ENCODE assay signal across 31 cellular contexts in the genomic region with DNA sequence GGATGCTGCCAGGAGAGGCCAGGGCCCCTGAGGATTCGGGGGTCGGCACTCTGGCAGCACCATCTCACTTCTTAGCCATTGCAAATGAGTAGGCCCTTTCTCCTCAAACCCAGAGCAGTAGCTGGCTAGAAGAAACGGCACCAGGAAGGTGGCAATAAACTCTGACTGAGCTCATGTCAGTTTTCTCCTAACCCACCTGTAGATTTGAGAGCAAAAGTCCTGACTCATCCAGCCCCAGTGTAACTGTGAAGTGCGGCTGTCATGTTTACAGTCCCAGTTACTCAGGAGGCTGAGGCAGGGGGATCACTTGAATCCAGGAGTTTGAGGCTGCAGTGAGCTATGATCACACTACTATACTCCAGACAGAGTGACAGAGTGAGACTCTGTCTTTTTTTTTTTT. TPM values are rescaled to one million over a fixed set of nuclear protein-coding genes. Genes with fewer than 3 reads are reported as not detected.
"Had no signal": no experiment of that assay in that cellular context is flagged by ENCODE, and none has a peak within 500 bp of the region (broad histone marks: within the 10 kb centered on the region; RNA-seq: fewer than 3 reads in every experiment).

No MANE protein-coding gene starts in this region.

- ATAC-seq: activated CD8-positive, alpha-beta T cell treated with anti-CD3 and anti-CD28 coated beads for 36 hours; gastrocnemius medialis; left cardiac atrium; left ventricle myocardium superior; sciatic nerve; stimulated activated effector memory CD8-positive, alpha-beta T cell treated with anti-CD3 and anti-CD28 coated beads, Interleukin-12 subunit alpha, Interleukin-12 subunit beta, amount 100 ng/mL, for 72 hours; stimulated activated naive CD8-positive, alpha-beta T cell treated with anti-CD3 and anti-CD28 coated beads, Interleukin-15, amount 100 ng/mL, for 72 hours had no signal

- H3K9me3 Mint-ChIP-seq: activated CD4-positive, alpha-beta T cell treated with anti-CD3 and anti-CD28 coated beads, Interleukin-2, amount 10 ng/mL, durations not matched to agents 24 days and 14 days; activated CD8-positive, alpha-beta T cell treated with anti-CD3 and anti-CD28 coated beads for 36 hours; activated naive CD8-positive, alpha-beta T cell treated with anti-CD3 and anti-CD28 coated beads, Interleukin-2, amount 10 ng/mL, durations not matched to agents 7 days and 5 days; activated T-helper 1 cell treated with anti-CD3 and anti-CD28 coated beads, Interleukin-12 subunit alpha, Interleukin-12 subunit beta, Interleukin-2, Interleukin-4 antibody, amounts not matched to agents 30 ng/mL and 10 ng/mL and 1 ng/mL, durations not matched to agents 14 hours and 24 hours and 36 hours; stimulated activated effector memory CD8-positive, alpha-beta T cell treated with anti-CD3 and anti-CD28 coated beads, Interleukin-12 subunit alpha, Interleukin-12 subunit beta, amount 100 ng/mL, for 72 hours; stimulated activated naive CD8-positive, alpha-beta T cell treated with anti-CD3 and anti-CD28 coated beads, Interleukin-15, amount 100 ng/mL, for 72 hours; T-helper 1 cell treated with Interleukin-12 subunit alpha and Interleukin-12 subunit beta and Interleukin-4 antibody, amounts not matched to agents 30 μg/mL and 1 μg/mL, for 36 hours had no signal

- FAIRE-seq: keratinocyte had no signal

- H3K27me3 Mint-ChIP-seq: activated CD4-positive, alpha-beta T cell treated with anti-CD3 and anti-CD28 coated beads, Interleukin-2, amount 10 ng/mL, durations not matched to agents 24 days and 14 days; activated CD8-positive, alpha-beta T cell treated with anti-CD3 and anti-CD28 coated beads for 36 hours; stimulated activated naive CD8-positive, alpha-beta T cell treated with anti-CD3 and anti-CD28 coated beads, Interleukin-15, amount 100 ng/mL, for 72 hours had no signal

- H3K9me3 ChIP-seq: ascending aorta, colonic mucosa, gastrocnemius medialis, thyroid gland, upper lobe of left lung, vagina had no signal

- H3K36me3 Mint-ChIP-seq: activated naive CD8-positive, alpha-beta T cell treated with anti-CD3 and anti-CD28 coated beads, Interleukin-2, amount 10 ng/mL, durations not matched to agents 7 days and 5 days; brain had no signal

- H3K27me3 ChIP-seq: ascending aorta, colonic mucosa, thyroid gland, vagina had no signal

- H3K36me3 ChIP-seq: ascending aorta, cardiac muscle cell, colonic mucosa, gastrocnemius medialis, thyroid gland, upper lobe of left lung, vagina, WERI-Rb-1 had no signal

- H3K4me3 Mint-ChIP-seq: activated CD4-positive, alpha-beta T cell treated with anti-CD3 and anti-CD28 coated beads, Interleukin-2, amount 10 ng/mL, durations not matched to agents 24 days and 14 days; activated CD8-positive, alpha-beta T cell treated with anti-CD3 and anti-CD28 coated beads for 36 hours; activated naive CD8-positive, alpha-beta T cell treated with anti-CD3 and anti-CD28 coated beads, Interleukin-2, amount 10 ng/mL, durations not matched to agents 7 days and 5 days; activated T-helper 1 cell treated with anti-CD3 and anti-CD28 coated beads, Interleukin-12 subunit alpha, Interleukin-12 subunit beta, Interleukin-2, Interleukin-4 antibody, amounts not matched to agents 30 ng/mL and 10 ng/mL and 1 ng/mL, durations not matched to agents 14 hours and 24 hours and 36 hours; stimulated activated effector memory CD8-positive, alpha-beta T cell treated with anti-CD3 and anti-CD28 coated beads, Interleukin-12 subunit alpha, Interleukin-12 subunit beta, amount 100 ng/mL, for 72 hours; stimulated activated naive CD8-positive, alpha-beta T cell treated with anti-CD3 and anti-CD28 coated beads, Interleukin-15, amount 100 ng/mL, for 72 hours had no signal

- DNase-seq: activated CD4-positive, alpha-beta T cell treated with anti-CD3 and anti-CD28 coated beads, Interleukin-2, amount 10 ng/mL, durations not matched to agents 24 days and 14 days; activated CD4-positive, CD25-positive, alpha-beta regulatory T cell treated with anti-CD3 and anti-CD28 coated beads, Interleukin-2, amount 50 U/mL, for 72 hours; activated CD8-positive, alpha-beta T cell treated with anti-CD3 and anti-CD28 coated beads for 36 hours; activated T-cell treated with anti-CD3 and anti-CD28 coated beads for 4 hours; cerebellar nuclear complex; colonic mucosa; dorsolateral prefrontal cortex; effector memory CD4-positive, alpha-beta T cell; erythroblast; gastrocnemius medialis; glutamatergic neuron; left cardiac atrium; left ventricle myocardium superior; stimulated activated CD4-positive, alpha-beta T cell treated with anti-CD3 and anti-CD28 coated beads, Interleukin-4, amount 100 ng/mL, for 24 hours; stimulated activated naive CD8-positive, alpha-beta T cell treated with anti-CD3 and anti-CD28 coated beads, Interleukin-15, amount 100 ng/mL, for 72 hours; T1000; thyroid gland; upper lobe of left lung; WERI-Rb-1 had no signal

- H3K4me3 ChIP-seq: ascending aorta, cardiac muscle cell, colonic mucosa, dorsolateral prefrontal cortex, gastrocnemius medialis, skin epidermis, thyroid gland, upper lobe of left lung, vagina had no signal

- H3K27ac Mint-ChIP-seq: activated CD4-positive, alpha-beta T cell treated with anti-CD3 and anti-CD28 coated beads, Interleukin-2, amount 10 ng/mL, durations not matched to agents 24 days and 14 days; activated naive CD8-positive, alpha-beta T cell treated with anti-CD3 and anti-CD28 coated beads, Interleukin-2, amount 10 ng/mL, durations not matched to agents 7 days and 5 days; activated T-helper 1 cell treated with anti-CD3 and anti-CD28 coated beads, Interleukin-12 subunit alpha, Interleukin-12 subunit beta, Interleukin-2, Interleukin-4 antibody, amounts not matched to agents 30 ng/mL and 10 ng/mL and 1 ng/mL, durations not matched to agents 14 hours and 24 hours and 36 hours; stimulated activated naive CD8-positive, alpha-beta T cell treated with anti-CD3 and anti-CD28 coated beads, Interleukin-15, amount 100 ng/mL, for 72 hours; T-helper 1 cell treated with Interleukin-12 subunit alpha and Interleukin-12 subunit beta and Interleukin-4 antibody, amounts not matched to agents 30 μg/mL and 1 μg/mL, for 36 hours had no signal

- H3K27ac ChIP-seq: ascending aorta, cardiac muscle cell, colonic mucosa, dorsolateral prefrontal cortex, gastrocnemius medialis, skin epidermis, thyroid gland, upper lobe of left lung, vagina, WERI-Rb-1 had no signal

RNA-seq across cellular contexts. Expression of gene ZC3H12D, which starts 35.8 kb away (rescaled TPM):
- total RNA-seq: lung microvascular endothelial cell had no signal

RNA-seq across cellular contexts. Expression of gene SUMO4, which starts 49.0 kb away (rescaled TPM):
- total RNA-seq: ascending aorta had no signal
